Comparison of ENCODE assay signal across 8 cellular contexts in the genomic region with DNA sequence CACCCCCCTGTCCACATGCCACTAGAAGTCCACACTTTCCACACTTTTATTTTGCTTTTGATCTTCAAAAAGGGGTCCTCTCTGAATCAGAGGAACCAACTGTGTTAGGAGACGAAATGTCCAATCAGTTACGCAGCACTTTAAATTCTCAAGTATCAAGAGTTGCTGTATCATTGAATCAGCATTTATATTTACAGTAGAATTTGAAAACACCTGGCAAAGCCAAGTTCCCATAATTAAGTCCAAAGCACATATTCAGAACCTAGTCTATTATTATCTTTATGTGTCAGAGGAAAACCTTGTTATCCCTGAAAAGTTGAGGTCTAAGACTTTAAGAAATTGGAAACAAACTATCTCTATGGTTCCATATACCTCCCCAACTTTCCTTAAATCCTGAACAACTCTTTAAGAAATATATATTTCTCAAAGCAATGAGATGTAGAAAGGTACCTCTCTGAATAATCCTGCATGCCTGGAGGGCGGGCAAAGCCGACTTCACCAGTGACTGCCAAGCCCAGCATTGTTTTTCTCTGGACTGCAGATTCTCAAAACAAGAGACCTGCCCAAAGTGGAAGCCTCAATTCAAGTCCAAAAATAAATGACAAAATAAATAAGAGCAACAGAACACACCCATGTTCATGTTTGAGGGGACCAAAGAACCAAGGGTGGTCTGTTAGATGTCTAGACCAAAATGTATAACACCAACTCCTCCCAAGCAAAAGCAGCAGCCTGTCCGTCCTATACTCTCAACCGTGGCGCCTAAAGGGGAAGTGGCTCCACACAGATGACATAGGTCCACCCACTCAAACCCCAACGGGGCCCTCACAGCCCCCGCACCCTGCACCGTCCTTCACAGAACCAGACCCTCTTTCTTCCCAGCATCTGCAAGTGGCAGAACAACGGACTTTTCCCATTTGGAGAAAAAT.
DNase-seq lines count a peak whose midpoint lies in the region; ATAC-seq and TF ChIP-seq lines count a peak whose summit lies in the region.

No MANE protein-coding gene starts in this region.

- H3K4me3 Mint-ChIP-seq in mesothelial cell of epicardium = no peak overlapping the region

- ATAC-seq in HG03442 (IDR thresholded peaks at IDR 0.05; ENCODE audit: unreplicated experiment) (peak; percentile 41), HG03457 (IDR thresholded peaks at IDR 0.05; ENCODE audit: unreplicated experiment) (no peak)

- peaks cover 52 to 94% of the 10 kb centered on the region in 2 donors for H3K4me1 ChIP-seq in adrenal gland (replicated peaks in 1 of 2)
- no peaks in the 10 kb centered on the region for H3K4me1 ChIP-seq in A673 (ENCODE audit: insufficient read depth, low read length, poor library complexity, severe bottlenecking)

- no peaks in the 10 kb centered on the region for H3K27me3 Mint-ChIP-seq in mesothelial cell of epicardium (ENCODE audit: low read depth)

- CTCF ChIA-PET in A673 (lab: Charles Lee) = no interaction called here

- peak; percentile 69 for DNase-seq in activated CD8-positive, alpha-beta memory T cell treated with anti-CD3 and anti-CD28 coated beads for 24 hours
- DNase-seq in activated CD8-positive, alpha-beta memory T cell treated with anti-CD3 and anti-CD28 coated beads, Interleukin-2, amount 50 U/mL, for 4 hours = no peak
- DNase-seq in adrenal gland (no peak), mesothelial cell of epicardium (ENCODE audit: low spot score in 2 of 2, unreplicated experiment in 2 of 2) (no peak), A673 (ENCODE audit: low spot score) (no peak), NCI-H526 (lab: John Stamatoyannopoulos, UW) (no peak)

- no peak for TF ChIP-seq POLR2A in adrenal gland (IDR thresholded peaks at IDR 0.05)

- no peaks in the 10 kb centered on the region for H3K36me3 Mint-ChIP-seq in mesothelial cell of epicardium

- POLR2A ChIA-PET in A673 (lab: Charles Lee; ENCODE audit: low non-redundant PET) = no interaction called here

- peak overlapping the region; percentile 91 for H3K27ac Mint-ChIP-seq in mesothelial cell of epicardium

- H3K9me3 Mint-ChIP-seq in mesothelial cell of epicardium = no peaks in the 10 kb centered on the region

- WGBS in adrenal gland, 4 donors = 59 to 72% (median 64%) methylated on average over 11 of the region's 11 CpGs

- H3K27ac ChIP-seq in adrenal gland = peak overlapping the region; percentile 8 to 90 (median 58)
- no peak overlapping the region for H3K27ac ChIP-seq in A673 (ENCODE audit: low read depth, low read length, poor library complexity, severe bottlenecking)

- H3K27me3 ChIP-seq in adrenal gland = no peaks in the 10 kb centered on the region
- H3K27me3 ChIP-seq in A673 (replicated peaks; ENCODE audit: insufficient read depth, low read depth, low read length, poor library complexity) = no peaks in the 10 kb centered on the region

- H3K4me3 ChIP-seq in adrenal gland (peak overlapping the region in 1 of 4 donors; percentile 3), A673 (ENCODE audit: low read depth, low read length, poor library complexity, severe bottlenecking) (no peak overlapping the region)

- H3K4me1 Mint-ChIP-seq in mesothelial cell of epicardium = peaks cover 36% of the 10 kb centered on the region

- H3K36me3 ChIP-seq in adrenal gland (replicated peaks in 1 of 2) (no peaks in the 10 kb centered on the region), A673 (ENCODE audit: insufficient read depth, low read length, poor library complexity, severe bottlenecking) (no peaks in the 10 kb centered on the region)

- TF ChIP-seq CTCF in adrenal gland (IDR thresholded peaks at IDR 0.05) (no peak), mesothelial cell of epicardium (IDR thresholded peaks at IDR 0.05; ENCODE audit: unreplicated experiment) (no peak), A673 (conservative IDR thresholded peaks at IDR 0.05; ENCODE audit: low read depth, low read length) (no peak)

- intact Hi-C loops in adrenal gland (cut with DNase I) (no loop called here), A673 (cut with micrococcal nuclease; ENCODE audit: unreplicated experiment) (no loop called here)

- H3K9me3 ChIP-seq in adrenal gland (replicated peaks in 1 of 3) = no peaks in the 10 kb centered on the region
- H3K9me3 ChIP-seq in A673 (ENCODE audit: low read depth, low read length, poor library complexity, severe bottlenecking) = no peaks in the 10 kb centered on the region

- no TSS peak for BruUV-seq in A673 (replicated peaks; lab: Mats Ljungman, UMichigan)
